ENCODE assay signal across 23 cellular contexts in the genomic region with DNA sequence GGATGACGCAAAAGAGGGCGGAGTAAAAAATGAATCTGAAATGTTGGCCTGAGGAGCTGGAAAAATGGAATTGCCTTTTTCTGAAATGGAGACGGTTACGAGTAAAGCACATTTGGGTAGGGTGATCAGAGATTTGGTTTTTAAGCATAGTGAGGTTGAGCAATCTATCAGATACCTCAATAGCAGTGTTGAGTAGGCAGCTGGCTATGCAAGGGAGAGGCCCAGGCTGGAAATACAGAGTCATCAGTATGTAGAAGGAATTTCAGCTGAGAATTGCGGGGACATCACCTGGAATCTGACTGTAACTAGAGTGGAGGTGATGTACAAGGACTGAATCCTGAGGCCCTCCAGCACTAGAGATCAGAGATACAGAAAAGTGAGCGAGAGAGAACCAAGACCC.
DNase-seq lines count a peak whose midpoint lies in the region; TF ChIP-seq lines count a peak whose summit lies in the region.
"Had no signal": no experiment of that assay in that cellular context is flagged by ENCODE, and none has a peak within 500 bp of the region (broad histone marks: within the 10 kb centered on the region; RNA-seq: fewer than 3 reads in every experiment).

No MANE protein-coding gene starts in this region.

- no peak overlapping the region for H2AK5ac ChIP-seq in mesendoderm (ENCODE audit: low read length)

- in situ Hi-C loops in GM23248 (cut with MboI) = no loop called here

- no peak overlapping the region for H3K4me3 Mint-ChIP-seq in endodermal cell
- H3K4me3 Mint-ChIP-seq: CD4-positive, alpha-beta memory T cell; IgD-negative memory B cell had no signal

- no peaks in the 10 kb centered on the region for H3K9me2 ChIP-seq in GM23248 (ENCODE audit: insufficient read depth)

- peaks cover 8% of the 10 kb centered on the region for H3K4me1 Mint-ChIP-seq in endodermal cell
- H3K4me1 Mint-ChIP-seq: CD4-positive, alpha-beta memory T cell; IgD-negative memory B cell had no signal

- no peak overlapping the region for H4K8ac ChIP-seq in mesendoderm (ENCODE audit: low read depth, low read length)

- H3K27ac Mint-ChIP-seq in endodermal cell = no peak overlapping the region
- H3K27ac Mint-ChIP-seq: IgD-negative memory B cell had no signal

- H2BK5ac ChIP-seq in mesendoderm (ENCODE audit: low read length) = no peak overlapping the region

- TF ChIP-seq CTCF in AG04450 (IDR thresholded peaks at IDR 0.05; ENCODE audit: low read depth, low read length) = no peak
- no peak for TF ChIP-seq CTCF in choroid plexus epithelial cell (conservative IDR thresholded peaks at IDR 0.05; ENCODE audit: low read depth, low read length)
- no peak for TF ChIP-seq CTCF in endodermal cell (conservative IDR thresholded peaks at IDR 0.05)

- CTCF ChIA-PET in AG04450 (lab: Charles Lee) = interaction anchor here (1.8 to 2.3 kb wide), 3 partner anchors 9 to 174 kb away, joined by 5 to 23 read pairs (median 12); no protein-coding TSS in a partner anchor

- no peaks in the 10 kb centered on the region for H3K27me3 ChIP-seq in AG04450 (ENCODE audit: control insufficient read depth, insufficient read depth, low read length)
- H3K27me3 ChIP-seq in GM23248 (replicated peaks; ENCODE audit: insufficient read depth) = no peaks in the 10 kb centered on the region
- no peaks in the 10 kb centered on the region for H3K27me3 ChIP-seq in mesendoderm (ENCODE audit: insufficient read depth, low read length, poor library complexity)
- no peaks in the 10 kb centered on the region for H3K27me3 ChIP-seq in endodermal cell (ENCODE audit: control insufficient read depth, insufficient read depth, low read length, poor library complexity, severe bottlenecking)

- H3K4me1 ChIP-seq in GM23248 (ENCODE audit: insufficient read depth) (peaks cover 15% of the 10 kb centered on the region), mesendoderm (ENCODE audit: control insufficient read depth, low read depth, low read length) (no peaks in the 10 kb centered on the region), endodermal cell (ENCODE audit: control insufficient read depth, insufficient read depth, low read length) (peaks cover 6% of the 10 kb centered on the region)
- H3K4me1 ChIP-seq: HAP-1 had no signal

- H3K4me3 ChIP-seq in AG04450 (ENCODE audit: low read depth, low read length) (no peak overlapping the region), GM23248 (no peak overlapping the region), choroid plexus epithelial cell (ENCODE audit: low read depth, low read length) (no peak overlapping the region), mesendoderm (ENCODE audit: low read length) (no peak overlapping the region), endodermal cell (ENCODE audit: low read length) (no peak overlapping the region)
- H3K4me3 ChIP-seq: A549, HAP-1 had no signal

- no peak overlapping the region for H3K4me2 ChIP-seq in GM23248 (ENCODE audit: unreplicated experiment)
- H3K4me2 ChIP-seq in mesendoderm (ENCODE audit: low read length) = no peak overlapping the region
- H3K4me2 ChIP-seq: A549, KMS-11 had no signal

- H4K20me1 ChIP-seq in GM23248 (ENCODE audit: insufficient read depth) = no peaks in the 10 kb centered on the region

- H3F3A ChIP-seq in GM23248 (ENCODE audit: insufficient read depth) = peaks cover 43% of the 10 kb centered on the region

- no peak overlapping the region for H2BK120ac ChIP-seq in mesendoderm (ENCODE audit: low read depth, low read length)

- H3K18ac ChIP-seq in mesendoderm (ENCODE audit: low read length) = no peak overlapping the region

- H3K27ac ChIP-seq in AG04450 (ENCODE audit: low read depth, low read length) (peak overlapping the region; percentile 39), GM23248 (no peak overlapping the region), mesendoderm (ENCODE audit: low read depth, low read length) (no peak overlapping the region), endodermal cell (ENCODE audit: low read depth, low read length) (no peak overlapping the region)
- H3K27ac ChIP-seq: A549, KMS-11 had no signal

- H3K23ac ChIP-seq in mesendoderm (ENCODE audit: low read length) = no peak overlapping the region

- H3K36me3 ChIP-seq in GM23248 (ENCODE audit: low read depth) (peaks cover 50% of the 10 kb centered on the region), mesendoderm (ENCODE audit: control insufficient read depth, insufficient read depth, low read length) (no peaks in the 10 kb centered on the region), endodermal cell (ENCODE audit: control insufficient read depth, insufficient read depth, low read length) (no peaks in the 10 kb centered on the region)
- H3K36me3 ChIP-seq: HAP-1 had no signal

- WGBS in GM23248 (ENCODE audit: low coverage in 1 of 2, low lambda C conversion rate in 2 of 2, missing lambda C conversion rate in 2 of 2), 2 experiments = 98 to 100% methylated on average over 6 of the region's 6 CpGs
- no CpG with 5 or more reads among the region's 6 CpGs for WGBS in mesendoderm (ENCODE audit: extremely low coverage, insufficient coverage, low lambda C conversion rate)
- 92 to 96% methylated on average over 6 of the region's 6 CpGs for WGBS in endodermal cell (ENCODE audit: insufficient coverage in 1 of 2, insufficient read length in 1 of 2), 2 experiments

- no peak overlapping the region for H2BK15ac ChIP-seq in mesendoderm (replicated peaks; ENCODE audit: low read depth)

- no peaks in the 10 kb centered on the region for H3K9me3 ChIP-seq in AG04450 (ENCODE audit: control insufficient read depth, insufficient read depth, low read length)
- H3K9me3 ChIP-seq in GM23248 (ENCODE audit: low read depth) = no peaks in the 10 kb centered on the region
- no peaks in the 10 kb centered on the region for H3K9me3 ChIP-seq in endodermal cell (ENCODE audit: control insufficient read depth, low read length)
- H3K9me3 ChIP-seq: A549, HAP-1 had no signal

- DNase-seq in AG04450 (ENCODE audit: low read depth, low spot score) (no peak), GM23248 (peak; percentile 28), choroid plexus epithelial cell (ENCODE audit: low read depth) (peak; percentile 31), mesendoderm (peak; percentile 19), endodermal cell (no peak), NCI-H446 (lab: John Stamatoyannopoulos, UW) (no peak)
- DNase-seq in activated effector memory CD4-positive, alpha-beta T cell treated with Interleukin-2 at 50 U/mL for 16 hours = no peak
- DNase-seq: C1 segment of cervical spinal cord; CD4-positive, alpha-beta memory T cell; COR-L47; GOT3; NCI-H1048; NCI-H1417; NCI-H1694; NCI-H2029 treated with DMSO at 0.1 percent for 48 hours; NCI-H510A; NCI-H69; RPMI8226; SHP77 treated with DMSO at 0.1 percent for 48 hours had no signal

- POLR2A ChIA-PET in AG04450 (lab: Yijun Ruan, JAX) = no interaction called here

- peaks cover 14% of the 10 kb centered on the region; the same call in 1 of the 2 replicates for H3K79me2 ChIP-seq in GM23248 (ENCODE audit: insufficient read depth)
- no peaks in the 10 kb centered on the region for H3K79me2 ChIP-seq in mesendoderm (ENCODE audit: control insufficient read depth, insufficient read depth, low read length)

- no peaks in the 10 kb centered on the region for H3K36me3 Mint-ChIP-seq in endodermal cell (ENCODE audit: low read depth)
- H3K36me3 Mint-ChIP-seq: IgD-negative memory B cell had no signal

- no peaks in the 10 kb centered on the region for H3K27me3 Mint-ChIP-seq in endodermal cell (ENCODE audit: insufficient read depth)
- H3K27me3 Mint-ChIP-seq: CD4-positive, alpha-beta memory T cell; IgD-negative memory B cell had no signal

- no peaks in the 10 kb centered on the region for H3K9me3 Mint-ChIP-seq in endodermal cell
- H3K9me3 Mint-ChIP-seq: CD4-positive, alpha-beta memory T cell; IgD-negative memory B cell had no signal

- H3K56ac ChIP-seq in mesendoderm (ENCODE audit: low read length) = no peak overlapping the region

- H3K4ac ChIP-seq in mesendoderm (ENCODE audit: low read depth, low read length) = no peak overlapping the region

- no peak overlapping the region for H4K5ac ChIP-seq in mesendoderm (ENCODE audit: low read length)

- H3K9ac ChIP-seq in GM23248 (no peak overlapping the region), mesendoderm (ENCODE audit: low read length) (no peak overlapping the region), endodermal cell (ENCODE audit: extremely low read depth, low read length, poor library complexity, severe bottlenecking) (no peak overlapping the region)
- H3K9ac ChIP-seq: KMS-11 had no signal

- H3K79me1 ChIP-seq in mesendoderm (ENCODE audit: low read length) = no peaks in the 10 kb centered on the region

- no peak overlapping the region for H2AFZ ChIP-seq in GM23248

Comparison
In these comparisons a context has a peak if more than half of its experiments do, and no peak if none do; other contexts are left out.
1. DNase-seq: peak in GM23248 (single experiment), choroid plexus epithelial cell (single experiment) and mesendoderm (single experiment); none in AG04450 (single experiment), endodermal cell (single experiment), activated effector memory CD4-positive, alpha-beta T cell treated with Interleukin-2 at 50 U/mL for 16 hours (single experiment) and NCI-H446 (0 of 2).